ENCODE assay signal across 11 cellular contexts in the genomic region with DNA sequence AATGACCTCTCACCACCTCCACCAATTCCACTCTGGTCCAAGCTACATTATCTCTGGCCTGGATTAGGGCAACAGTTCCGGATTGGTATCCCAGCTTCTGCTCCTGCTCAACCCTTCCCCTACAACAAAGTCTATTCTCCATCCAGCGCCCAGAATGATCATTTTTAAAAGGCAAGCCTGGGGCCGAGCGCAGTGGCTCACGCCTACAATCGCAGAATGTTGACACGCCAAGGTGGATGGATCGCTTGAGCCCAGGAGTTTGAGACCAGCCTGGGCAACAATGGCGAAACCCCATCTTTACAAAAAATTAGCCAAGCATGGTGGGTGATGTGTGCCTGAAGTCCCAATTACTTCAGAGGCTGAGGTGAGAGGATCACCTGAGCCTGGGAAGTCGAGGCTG. TPM values are rescaled to one million over a fixed set of nuclear protein-coding genes. Genes with fewer than 3 reads are reported as not detected.
DNase-seq lines count a peak whose midpoint lies in the region; ATAC-seq and TF ChIP-seq lines count a peak whose summit lies in the region.
"Had no signal": no experiment of that assay in that cellular context is flagged by ENCODE, and none has a peak within 500 bp of the region (broad histone marks: within the 10 kb centered on the region; RNA-seq: fewer than 3 reads in every experiment).

No MANE protein-coding gene starts in this region.

- no peaks in the 10 kb centered on the region for H3K27me3 ChIP-seq in tibial artery

- no peaks in the 10 kb centered on the region for H3K9me3 ChIP-seq in tibial artery

- no peak for DNase-seq in activated T-cell treated with anti-CD3 and anti-CD28 coated beads, Interleukin-2, amount 50 U/mL, for 24 hours
- no peak for DNase-seq in activated T-cell treated with anti-CD3 and anti-CD28 coated beads, Interleukin-2, amount 50 U/mL, for 48 hours
- DNase-seq in activated T-helper 1 cell treated with anti-CD3 and anti-CD28 coated beads, Interleukin-12 subunit alpha, Interleukin-12 subunit beta, Interleukin-2, Interleukin-4 antibody, amounts not matched to agents 30 ng/mL and 10 ng/mL and 1 ng/mL, durations not matched to agents 14 hours and 24 hours and 36 hours (ENCODE audit: low spot score) = no peak
- DNase-seq in memory B cell (ENCODE audit: low spot score in 2 of 2) = no peak
- no peak for DNase-seq in tibial artery
- no peak for DNase-seq in stimulated activated CD4-positive, alpha-beta T cell treated with anti-CD3 and anti-CD28 coated beads, Interleukin-12 subunit alpha, Interleukin-12 subunit beta, amount 100 ng/mL, for 4 hours
- no peak for DNase-seq in central memory CD4-positive, alpha-beta T cell
- DNase-seq in midbrain (lab: John Stamatoyannopoulos, UW) = no peak
- DNase-seq: Right ventricle myocardium superior; stimulated activated naive CD4-positive, alpha-beta T cell had no signal

- peak overlapping the region; percentile 95 to 99 for H3K27ac ChIP-seq in tibial artery

- peaks cover 49% of the 10 kb centered on the region for H3K36me3 Mint-ChIP-seq in activated T-cell treated with anti-CD3 and anti-CD28 coated beads, Interleukin-2, amount 50 U/mL, for 24 hours (ENCODE audit: low read depth)
- peaks cover 34% of the 10 kb centered on the region for H3K36me3 Mint-ChIP-seq in activated T-helper 1 cell treated with anti-CD3 and anti-CD28 coated beads, Interleukin-12 subunit alpha, Interleukin-12 subunit beta, Interleukin-2, Interleukin-4 antibody, amounts not matched to agents 30 ng/mL and 10 ng/mL and 1 ng/mL, durations not matched to agents 14 hours and 24 hours and 36 hours (ENCODE audit: low read depth)
- H3K36me3 Mint-ChIP-seq in memory B cell = peaks cover 7% of the 10 kb centered on the region

- H3K27ac Mint-ChIP-seq in activated T-cell treated with anti-CD3 and anti-CD28 coated beads, Interleukin-2, amount 50 U/mL, for 24 hours = peak overlapping the region; percentile 92
- peak overlapping the region; percentile 86 for H3K27ac Mint-ChIP-seq in activated T-helper 1 cell treated with anti-CD3 and anti-CD28 coated beads, Interleukin-12 subunit alpha, Interleukin-12 subunit beta, Interleukin-2, Interleukin-4 antibody, amounts not matched to agents 30 ng/mL and 10 ng/mL and 1 ng/mL, durations not matched to agents 14 hours and 24 hours and 36 hours
- H3K27ac Mint-ChIP-seq in memory B cell = peak overlapping the region; percentile 100

- H3K9me3 Mint-ChIP-seq in activated T-cell treated with anti-CD3 and anti-CD28 coated beads, Interleukin-2, amount 50 U/mL, for 24 hours = no peaks in the 10 kb centered on the region
- H3K9me3 Mint-ChIP-seq in activated T-helper 1 cell treated with anti-CD3 and anti-CD28 coated beads, Interleukin-12 subunit alpha, Interleukin-12 subunit beta, Interleukin-2, Interleukin-4 antibody, amounts not matched to agents 30 ng/mL and 10 ng/mL and 1 ng/mL, durations not matched to agents 14 hours and 24 hours and 36 hours = no peaks in the 10 kb centered on the region
- no peaks in the 10 kb centered on the region for H3K9me3 Mint-ChIP-seq in memory B cell
- H3K9me3 Mint-ChIP-seq: neural crest cell had no signal

- H3K4me3 ChIP-seq in tibial artery = peak overlapping the region in 1 of 2 donors; percentile 83

- intact Hi-C loops in activated T-helper 1 cell treated with anti-CD3 and anti-CD28 coated beads, Interleukin-12 subunit alpha, Interleukin-12 subunit beta, Interleukin-2, Interleukin-4 antibody, amounts not matched to agents 30 ng/mL and 10 ng/mL and 1 ng/mL, durations not matched to agents 14 hours and 24 hours and 36 hours (cut with micrococcal nuclease) = no loop called here
- intact Hi-C loops in tibial artery (cut with DNase I; ENCODE audit: low total_unique reads) = no loop called here

- no peak for ATAC-seq in memory B cell (ENCODE audit: low read depth)

- peak overlapping the region; percentile 91 for H3K4me3 Mint-ChIP-seq in activated T-cell treated with anti-CD3 and anti-CD28 coated beads, Interleukin-2, amount 50 U/mL, for 24 hours
- H3K4me3 Mint-ChIP-seq in activated T-helper 1 cell treated with anti-CD3 and anti-CD28 coated beads, Interleukin-12 subunit alpha, Interleukin-12 subunit beta, Interleukin-2, Interleukin-4 antibody, amounts not matched to agents 30 ng/mL and 10 ng/mL and 1 ng/mL, durations not matched to agents 14 hours and 24 hours and 36 hours = peak overlapping the region; percentile 98
- H3K4me3 Mint-ChIP-seq in memory B cell = no peak overlapping the region

- peaks cover 51% of the 10 kb centered on the region for H3K4me1 Mint-ChIP-seq in activated T-cell treated with anti-CD3 and anti-CD28 coated beads, Interleukin-2, amount 50 U/mL, for 24 hours (ENCODE audit: low read depth)
- H3K4me1 Mint-ChIP-seq in activated T-helper 1 cell treated with anti-CD3 and anti-CD28 coated beads, Interleukin-12 subunit alpha, Interleukin-12 subunit beta, Interleukin-2, Interleukin-4 antibody, amounts not matched to agents 30 ng/mL and 10 ng/mL and 1 ng/mL, durations not matched to agents 14 hours and 24 hours and 36 hours (ENCODE audit: low read depth) = peaks cover 61% of the 10 kb centered on the region
- peaks cover 29% of the 10 kb centered on the region for H3K4me1 Mint-ChIP-seq in memory B cell

- peaks cover 0 to 27% (median 16%) of the 10 kb centered on the region in 4 donors for H3K4me1 ChIP-seq in tibial artery

- no peaks in the 10 kb centered on the region for H3K27me3 Mint-ChIP-seq in activated T-cell treated with anti-CD3 and anti-CD28 coated beads, Interleukin-2, amount 50 U/mL, for 24 hours
- no peaks in the 10 kb centered on the region for H3K27me3 Mint-ChIP-seq in activated T-helper 1 cell treated with anti-CD3 and anti-CD28 coated beads, Interleukin-12 subunit alpha, Interleukin-12 subunit beta, Interleukin-2, Interleukin-4 antibody, amounts not matched to agents 30 ng/mL and 10 ng/mL and 1 ng/mL, durations not matched to agents 14 hours and 24 hours and 36 hours (ENCODE audit: insufficient read depth)
- no peaks in the 10 kb centered on the region for H3K27me3 Mint-ChIP-seq in memory B cell

- no peaks in the 10 kb centered on the region for H3K36me3 ChIP-seq in tibial artery

- no peak for TF ChIP-seq CTCF in tibial artery (IDR thresholded peaks at IDR 0.05)

RNA-seq across cellular contexts. Expression of gene LYST, which starts 2.2 kb away (rescaled TPM):
- total RNA-seq in activated T-helper 1 cell treated with anti-CD3 and anti-CD28 coated beads, Interleukin-12 subunit alpha, Interleukin-12 subunit beta, Interleukin-2, Interleukin-4 antibody, amounts not matched to agents 30 ng/mL and 10 ng/mL and 1 ng/mL, durations not matched to agents 14 hours and 24 hours and 36 hours = 144 and 145 TPM in 2 replicates
